29 cellular contexts compared by ENCODE assay signal in the genomic region with DNA sequence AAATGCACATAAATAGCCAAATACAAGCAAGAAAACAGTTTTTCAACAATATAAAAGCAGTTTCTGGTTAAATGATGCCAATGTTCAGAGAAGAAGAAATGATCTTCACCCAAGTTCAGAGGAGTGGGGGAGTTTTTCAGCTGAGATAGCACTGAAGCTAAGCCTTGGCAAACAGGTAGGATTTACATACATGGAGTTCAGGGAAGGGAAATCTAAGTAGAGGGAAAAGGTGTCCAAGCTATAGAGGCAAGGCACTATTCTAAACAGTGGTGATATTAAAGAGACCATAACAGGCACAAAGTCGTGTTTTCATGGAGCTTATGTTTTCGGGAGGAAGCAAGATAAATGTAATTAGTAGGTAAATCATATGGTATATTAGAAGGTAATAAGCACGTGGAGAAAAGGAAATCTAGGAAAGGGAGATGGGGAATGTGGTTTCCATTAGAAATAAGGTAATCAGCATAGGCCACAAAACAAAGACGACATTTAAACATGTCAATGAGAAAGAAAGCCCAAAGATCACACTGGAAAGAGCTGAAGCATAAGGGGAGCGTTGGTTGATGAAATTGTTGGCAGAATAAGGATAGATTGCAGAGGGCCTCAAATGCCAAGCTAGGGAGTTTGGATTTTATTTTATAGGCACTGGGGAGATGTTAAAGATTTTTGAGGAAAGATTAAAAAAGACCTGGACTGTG.
"Had no signal": no experiment of that assay in that cellular context is flagged by ENCODE, and none has a peak within 500 bp of the region (broad histone marks: within the 10 kb centered on the region; RNA-seq: fewer than 3 reads in every experiment).

No MANE protein-coding gene starts in this region.

- H3K4me1 Mint-ChIP-seq: immature natural killer cell; mesothelial cell of epicardium; naive B cell; natural killer cell; nephron progenitor cell; stimulated activated effector memory CD8-positive, alpha-beta T cell treated with anti-CD3 and anti-CD28 coated beads, Interleukin-12 subunit alpha, Interleukin-12 subunit beta, amount 100 ng/mL, for 72 hours had no signal

- H3K4me3 ChIP-seq: heart right ventricle, hepatocyte, left lung, lower lobe of right lung, ovary, prostate gland, sigmoid colon, spleen, suprapubic skin, thoracic aorta, tibial artery, upper lobe of right lung had no signal

- H3K4me1 ChIP-seq: heart right ventricle, left lung, lower lobe of right lung, prostate gland, sigmoid colon, spleen, suprapubic skin, upper lobe of right lung had no signal

- H3K27me3 ChIP-seq: heart right ventricle, hepatocyte, left lung, ovary, sigmoid colon, spleen, suprapubic skin, tibial artery, upper lobe of right lung had no signal

- H3K4me2 ChIP-seq: hepatocyte had no signal

- DNase-seq: heart right ventricle; immature natural killer cell; kidney; left colon; left lung; lower lobe of right lung; mammary epithelial cell; mesenchymal stem cell; naive B cell; natural killer cell; nephron progenitor cell; ovary; retina; right cardiac atrium; sigmoid colon; small intestine; spleen; stimulated activated CD4-positive, alpha-beta T cell treated with anti-CD3 and anti-CD28 coated beads, Interleukin-4, amount 100 ng/mL, for 24 hours; stimulated activated naive CD4-positive, alpha-beta T cell; tibial artery; trophoblast cell; upper lobe of right lung had no signal

- H3K9me3 Mint-ChIP-seq: stimulated activated naive CD8-positive, alpha-beta T cell treated with anti-CD3 and anti-CD28 coated beads, Interleukin-15, Interleukin-2, amounts not matched to agents 100 ng/mL and 50 ng/mL, for 24 hours had no signal

- H3K36me3 ChIP-seq: heart right ventricle, left lung, lower lobe of right lung, ovary, prostate gland, sigmoid colon, spleen, suprapubic skin, thoracic aorta, tibial artery, upper lobe of right lung had no signal

- H3K4me3 Mint-ChIP-seq: immature natural killer cell; mesothelial cell of epicardium; naive B cell; natural killer cell; nephron progenitor cell; stimulated activated effector memory CD8-positive, alpha-beta T cell treated with anti-CD3 and anti-CD28 coated beads, Interleukin-12 subunit alpha, Interleukin-12 subunit beta, amount 100 ng/mL, for 72 hours; stimulated activated naive CD8-positive, alpha-beta T cell treated with anti-CD3 and anti-CD28 coated beads, Interleukin-15, Interleukin-2, amounts not matched to agents 100 ng/mL and 50 ng/mL, for 24 hours had no signal

- H3K9me3 ChIP-seq: ovary, prostate gland, thoracic aorta had no signal

- H3K27me3 Mint-ChIP-seq: naive B cell; stimulated activated naive CD8-positive, alpha-beta T cell treated with anti-CD3 and anti-CD28 coated beads, Interleukin-15, Interleukin-2, amounts not matched to agents 100 ng/mL and 50 ng/mL, for 24 hours had no signal

- H3K36me3 Mint-ChIP-seq: immature natural killer cell; naive B cell; natural killer cell; stimulated activated effector memory CD8-positive, alpha-beta T cell treated with anti-CD3 and anti-CD28 coated beads, Interleukin-12 subunit alpha, Interleukin-12 subunit beta, amount 100 ng/mL, for 72 hours had no signal

- H3K27ac Mint-ChIP-seq: immature natural killer cell; mesothelial cell of epicardium; naive B cell; natural killer cell; nephron progenitor cell; stimulated activated effector memory CD8-positive, alpha-beta T cell treated with anti-CD3 and anti-CD28 coated beads, Interleukin-12 subunit alpha, Interleukin-12 subunit beta, amount 100 ng/mL, for 72 hours; stimulated activated naive CD8-positive, alpha-beta T cell treated with anti-CD3 and anti-CD28 coated beads, Interleukin-15, Interleukin-2, amounts not matched to agents 100 ng/mL and 50 ng/mL, for 24 hours had no signal

- ATAC-seq: heart right ventricle; left colon; left lung; lower lobe of right lung; natural killer cell; right cardiac atrium; stimulated activated effector memory CD8-positive, alpha-beta T cell treated with anti-CD3 and anti-CD28 coated beads, Interleukin-12 subunit alpha, Interleukin-12 subunit beta, amount 100 ng/mL, for 72 hours; upper lobe of right lung had no signal

- H3K27ac ChIP-seq: heart right ventricle, hepatocyte, left lung, lower lobe of right lung, ovary, prostate gland, sigmoid colon, spleen, suprapubic skin, thoracic aorta, tibial artery, upper lobe of right lung had no signal

- H3K79me2 ChIP-seq: hepatocyte had no signal

- H2AFZ ChIP-seq: hepatocyte had no signal
